Comparison of ENCODE assay signal across 1 cellular context in the genomic region with DNA sequence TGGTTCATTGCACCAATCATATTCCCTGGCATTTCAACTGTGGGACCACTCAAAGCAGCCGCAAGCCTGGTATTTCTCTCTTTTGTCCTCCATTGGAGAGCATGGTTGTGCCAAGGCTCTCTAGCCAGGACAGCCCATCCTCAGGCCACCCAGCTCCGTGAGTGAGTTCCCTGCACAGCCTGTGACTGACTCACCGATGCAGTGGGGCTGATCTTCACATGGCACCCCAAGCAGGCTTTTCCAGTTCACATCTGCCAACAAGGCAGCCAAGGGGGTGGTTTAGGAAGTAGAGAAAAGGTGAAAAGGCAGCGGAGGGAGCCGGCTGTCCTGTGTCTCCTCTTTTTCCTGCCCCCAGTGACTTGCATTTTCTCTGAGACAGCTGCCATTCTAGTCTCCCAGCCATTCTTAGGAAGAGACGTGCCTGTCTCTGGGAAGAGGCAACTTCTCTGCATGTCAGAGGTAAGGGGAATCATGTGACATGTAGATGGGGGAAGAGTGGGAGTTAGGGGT.
TF ChIP-seq lines count a peak whose summit lies in the region.

No MANE protein-coding gene starts in this region.

TF ChIP-seq in K562, 482 proteins besides CTCF, POLR2A, EP300 and RAD21 (continued from another document):
- TF ChIP-seq TFE3 (CRISPR knock-in tag; IDR thresholded peaks at IDR 0.05) (peak; percentile 76), MAFG (tag; conservative IDR thresholded peaks at IDR 0.05) (peak; percentile 80), SMARCA4 (IDR thresholded peaks at IDR 0.05) (0 out of 2 replicates have a peak, but pooled peaks have one; percentile 12), MAFK (IDR thresholded peaks at IDR 0.05; ENCODE audit: low read length) (peak; percentile 20; the same call in 1 of the 2 replicates), SMAD4 (CRISPR knock-in tag; conservative IDR thresholded peaks at IDR 0.05) (peak; percentile 51; the same call in 1 of the 2 replicates), NR2C2 (CRISPR knock-in tag; IDR thresholded peaks at IDR 0.05) (no peak), NR2C2 (tag; IDR thresholded peaks at IDR 0.05) (peak; percentile 33; the same call in 1 of the 2 replicates), ZNF316 (IDR thresholded peaks at IDR 0.05) (peak; percentile 54; the same call in 1 of the 2 replicates), C11orf30 (IDR thresholded peaks at IDR 0.05; ENCODE audit: low read depth) (peak; percentile 77), MAFF (IDR thresholded peaks at IDR 0.05; ENCODE audit: low read length) (peak; percentile 35; the same call in 1 of the 2 replicates), RAD51 (IDR thresholded peaks at IDR 0.05; ENCODE audit: borderline replicate concordance, low read depth) (0 out of 2 replicates have a peak, but pooled peaks have one; percentile 18), CBFA2T3 (IDR thresholded peaks at IDR 0.05) (no peak), ESRRB (CRISPR knock-in tag; IDR thresholded peaks at IDR 0.05; ENCODE audit: borderline replicate concordance) (no peak), SOX6 (IDR thresholded peaks at IDR 0.05) (no peak)
